8 cellular contexts compared by ENCODE assay signal in the genomic region with DNA sequence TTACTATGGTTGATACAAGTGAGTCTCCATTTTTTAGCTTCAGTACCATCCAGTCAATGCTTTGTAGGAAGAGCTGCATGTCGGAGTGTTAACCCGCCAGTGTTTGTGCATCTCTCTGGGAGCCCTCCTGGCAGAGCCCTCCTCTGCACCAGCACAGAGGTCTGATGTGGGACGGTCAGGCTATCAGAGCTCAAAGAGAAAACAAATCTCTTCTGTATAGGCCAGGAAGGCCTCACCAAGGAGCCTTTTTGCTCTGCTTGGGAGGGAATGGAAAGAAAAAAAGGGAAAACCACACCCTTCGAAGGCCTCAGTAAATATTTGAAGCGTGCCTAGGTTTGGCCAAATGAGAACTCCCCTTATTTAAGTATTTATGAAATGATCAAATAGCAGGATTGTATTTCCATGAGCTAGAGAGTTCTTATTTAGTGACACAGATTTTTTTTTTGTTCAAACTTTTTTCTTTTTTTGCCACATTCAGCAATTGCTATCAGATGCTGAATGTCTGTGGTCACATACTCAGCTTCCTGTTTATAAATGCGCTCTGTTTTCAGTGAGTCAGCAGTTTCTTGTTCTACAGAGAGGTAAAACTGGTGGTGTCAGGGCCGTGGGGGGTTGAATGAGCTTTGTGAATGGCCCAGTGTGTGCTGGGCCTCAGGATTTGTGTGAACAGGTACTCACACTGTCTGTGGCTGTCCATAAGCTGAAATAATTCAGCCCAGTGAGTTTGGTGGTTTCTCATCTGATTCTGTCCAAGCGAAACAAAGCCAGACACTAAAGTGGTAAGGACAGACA.
DNase-seq lines count a peak whose midpoint lies in the region; ATAC-seq and TF ChIP-seq lines count a peak whose summit lies in the region.

No MANE protein-coding gene starts in this region.

- H3K27ac Mint-ChIP-seq in activated naive CD8-positive, alpha-beta T cell: peak overlapping the region; percentile 51

- peaks cover 19% of the 10 kb centered on the region for H3K4me1 Mint-ChIP-seq in activated naive CD8-positive, alpha-beta T cell (ENCODE audit: low read depth)

- ATAC-seq in HG02884 (IDR thresholded peaks at IDR 0.05; ENCODE audit: unreplicated experiment) (peak; percentile 87), left cardiac atrium (peak; percentile 74 to 81)

- H3K9ac ChIP-seq in skeletal muscle satellite cell (ENCODE audit: low read depth, low read length): peak overlapping the region; percentile 76

- TF ChIP-seq CTCF in GM13977 (IDR thresholded peaks at IDR 0.05; ENCODE audit: extremely low read depth, insufficient read depth, missing control alignments): no peak

- H3K27me3 ChIP-seq in skeletal muscle satellite cell (ENCODE audit: control insufficient read depth, insufficient read depth, low read length): no peaks in the 10 kb centered on the region

- no peaks in the 10 kb centered on the region for H3K27me3 Mint-ChIP-seq in activated naive CD8-positive, alpha-beta T cell

- in situ Hi-C loops in GM13977 (cut with MboI; ENCODE audit: low pct_unique_long_range_greater_than_20kb, low sequenced_read_pairs, unreplicated experiment): no loop called here

- intact Hi-C loops in left cardiac atrium (cut with DNase I): no loop called here

- peak overlapping the region; percentile 39 for H3K4me2 ChIP-seq in skeletal muscle satellite cell (ENCODE audit: low read length)

- H3K9me3 ChIP-seq in skeletal muscle satellite cell (replicated peaks; ENCODE audit: low read length): no peaks in the 10 kb centered on the region

- H3K4me3 Mint-ChIP-seq in activated naive CD8-positive, alpha-beta T cell: peak overlapping the region; percentile 21

- H3K36me3 ChIP-seq in skeletal muscle satellite cell (ENCODE audit: insufficient read depth, low read length): no peaks in the 10 kb centered on the region

- DNase-seq in GM13977 (ENCODE audit: low spot score): peak; percentile 28
- peak; percentile 37 for DNase-seq in RKO (ENCODE audit: low spot score)
- no peak for DNase-seq in left cardiac atrium
- DNase-seq in ecto neural progenitor cell (ENCODE audit: low spot score): no peak
- DNase-seq in NCI-H2227 (lab: John Stamatoyannopoulos, UW; ENCODE audit: unreplicated experiment): no peak

- no peaks in the 10 kb centered on the region for H3K36me3 Mint-ChIP-seq in activated naive CD8-positive, alpha-beta T cell

- H3K9me3 Mint-ChIP-seq in activated naive CD8-positive, alpha-beta T cell (ENCODE audit: low read depth): no peaks in the 10 kb centered on the region

- peaks cover 29% of the 10 kb centered on the region for H3K4me1 ChIP-seq in skeletal muscle satellite cell (ENCODE audit: control insufficient read depth, insufficient read depth, low read length)

- no peak overlapping the region for H3K4me3 ChIP-seq in skeletal muscle satellite cell (ENCODE audit: low read length)

Comparison
In these comparisons a context has a peak if more than half of its experiments do, and no peak if none do; other contexts are left out.
1. DNase-seq: peak in GM13977 (single experiment) and RKO (single experiment); none in left cardiac atrium (single experiment), ecto neural progenitor cell (single experiment) and NCI-H2227 (single experiment).